ENCODE assay signal across 24 cellular contexts in genomic region chr16:55933038-55933437, GRCh38. TPM values are rescaled to one million over a fixed set of nuclear protein-coding genes. Genes with fewer than 3 reads are reported as not detected.
DNase-seq lines count a peak whose midpoint lies in the region; ATAC-seq, FAIRE-seq and TF ChIP-seq lines count a peak whose summit lies in the region.
"Had no signal": no experiment of that assay in that cellular context is flagged by ENCODE, and none has a peak within 500 bp of the region (broad histone marks: within the 10 kb centered on the region; RNA-seq: fewer than 3 reads in every experiment).

No MANE protein-coding gene starts in this region.

- H3K9me1 ChIP-seq in K562 (ENCODE audit: control insufficient read depth, insufficient read depth, low read length) = no peaks in the 10 kb centered on the region

- no peaks in the 10 kb centered on the region for H3K9me3 ChIP-seq in A549
- H3K9me3 ChIP-seq in A673 (ENCODE audit: low read depth, low read length, poor library complexity, severe bottlenecking) = no peaks in the 10 kb centered on the region
- H3K9me3 ChIP-seq in K562 (replicated peaks; ENCODE audit: control insufficient read depth, insufficient read depth, low read depth, low read length) = no peaks in the 10 kb centered on the region; the same call in 1 of the 2 replicates
- no peaks in the 10 kb centered on the region for H3K9me3 ChIP-seq in spleen

- FAIRE-seq in A549 (lab: Jason Lieb, UNC) (no peak), K562 (lab: Jason Lieb, UNC) (no peak)
- FAIRE-seq: A204.1, GM12878, HTR-8/SVneo had no signal

- H3K36me3 ChIP-seq in A673 (ENCODE audit: insufficient read depth, low read length, poor library complexity, severe bottlenecking) = no peaks in the 10 kb centered on the region
- no peaks in the 10 kb centered on the region for H3K36me3 ChIP-seq in K562 (ENCODE audit: control insufficient read depth, insufficient read depth, low read length)
- no peaks in the 10 kb centered on the region for H3K36me3 ChIP-seq in spleen
- H3K36me3 ChIP-seq: BLaER1 had no signal

- H3K4me2 ChIP-seq in A549 = no peak overlapping the region
- no peak overlapping the region for H3K4me2 ChIP-seq in K562 (ENCODE audit: insufficient read depth, low read length)
- H3K4me2 ChIP-seq: BLaER1 had no signal

- TF ChIP-seq POLR2A in A549 (IDR thresholded peaks at IDR 0.05; ENCODE audit: low read length) (no peak), K562 (conservative IDR thresholded peaks at IDR 0.05) (no peak), spleen (IDR thresholded peaks at IDR 0.05) (no peak)

- BruUV-seq in A673 (replicated peaks; lab: Mats Ljungman, UMichigan) = no TSS peak
- BruUV-seq in K562 (replicated peaks; lab: Mats Ljungman, UMichigan) = no TSS peak

- no peaks in the 10 kb centered on the region for H3K36me3 Mint-ChIP-seq in activated T-helper 17 cell treated with anti-CD3 and anti-CD28 coated beads, Interleukin-2, amount 50 U/mL, for 72 hours (ENCODE audit: low read depth)
- H3K36me3 Mint-ChIP-seq: CD14-positive monocyte; CD4-positive, alpha-beta memory T cell; IgD-negative memory B cell had no signal

- H3K9ac ChIP-seq in K562 (ENCODE audit: insufficient read depth in 1 of 2, low read depth in 2 of 2, low read length in 2 of 2) = no peak overlapping the region
- H3K9ac ChIP-seq: BLaER1 had no signal

- in situ Hi-C loops in K562 (cut with MboI) = no loop called here

- no peak overlapping the region for H3K4me3 Mint-ChIP-seq in activated T-helper 17 cell treated with anti-CD3 and anti-CD28 coated beads, Interleukin-2, amount 50 U/mL, for 72 hours
- H3K4me3 Mint-ChIP-seq: CD14-positive monocyte; CD4-positive, alpha-beta memory T cell; HFFc6; IgD-negative memory B cell had no signal

- ATAC-seq in A549 (no peak), K562 (no peak)
- ATAC-seq in activated T-helper 17 cell treated with anti-CD3 and anti-CD28 coated beads, Interleukin-2, amount 50 U/mL, for 72 hours (replicated peaks) = no peak
- ATAC-seq: GM12878, HCT116 had no signal

- peaks cover 3% of the 10 kb centered on the region for H3K9me3 Mint-ChIP-seq in activated T-helper 17 cell treated with anti-CD3 and anti-CD28 coated beads, Interleukin-2, amount 50 U/mL, for 72 hours

- no peak overlapping the region for H3K27ac Mint-ChIP-seq in activated T-helper 17 cell treated with anti-CD3 and anti-CD28 coated beads, Interleukin-2, amount 50 U/mL, for 72 hours
- H3K27ac Mint-ChIP-seq: CD14-positive monocyte, HFFc6, IgD-negative memory B cell had no signal

- H3K79me2 ChIP-seq in K562 (ENCODE audit: control insufficient read depth, insufficient read depth, low read length) = no peaks in the 10 kb centered on the region

- peaks cover 22% of the 10 kb centered on the region for H3K27me3 Mint-ChIP-seq in activated T-helper 17 cell treated with anti-CD3 and anti-CD28 coated beads, Interleukin-2, amount 50 U/mL, for 72 hours

- TF ChIP-seq EP300 in A549 (IDR thresholded peaks at IDR 0.05) (no peak), K562 (IDR thresholded peaks at IDR 0.05; ENCODE audit: low read length) (no peak)

- no peak for TF ChIP-seq RAD21 in A549 (conservative IDR thresholded peaks at IDR 0.05 in 1 of 2, IDR thresholded peaks at IDR 0.05 in 1 of 2)
- no peak for TF ChIP-seq RAD21 in K562 (CRISPR knock-in tag; conservative IDR thresholded peaks at IDR 0.05 in 1 of 2, IDR thresholded peaks at IDR 0.05 in 1 of 2)

- H3K4me3 ChIP-seq in A549 = no peak overlapping the region
- no peak overlapping the region for H3K4me3 ChIP-seq in A673 (ENCODE audit: low read depth, low read length, poor library complexity, severe bottlenecking)
- H3K4me3 ChIP-seq in K562 = no peak overlapping the region
- no peak overlapping the region for H3K4me3 ChIP-seq in spleen
- H3K4me3 ChIP-seq: BLaER1, GM12878 had no signal

- CTCF ChIA-PET in A549 (lab: Yijun Ruan, JAX) (interaction anchor here (4.8 kb wide), 1 partner anchor 11 kb away, joined by 21 read pairs; no protein-coding TSS in a partner anchor), A673 (lab: Charles Lee) (no interaction called here), K562 (lab: Yijun Ruan, JAX; ENCODE audit: low intra/inter-chr PET ratio) (no interaction called here)

- intact Hi-C loops in A673 (cut with micrococcal nuclease; ENCODE audit: unreplicated experiment) (no loop called here), K562 (cut with micrococcal nuclease) (no loop called here), spleen (cut with DNase I; ENCODE audit: low total_unique reads) (no loop called here)

- POLR2A ChIA-PET in A549 (lab: Yijun Ruan, JAX) (no interaction called here), A673 (lab: Charles Lee; ENCODE audit: low non-redundant PET) (no interaction called here), K562 (lab: Yijun Ruan, JAX) (interaction anchor here (0.6 to 0.7 kb wide), 2 partner anchors 182 to 919 kb away, joined by 3 read pairs; no protein-coding TSS in a partner anchor)

- H3K27me3 ChIP-seq in A673 (replicated peaks; ENCODE audit: insufficient read depth, low read depth, low read length, poor library complexity) = peaks cover 4% of the 10 kb centered on the region
- H3K27me3 ChIP-seq in K562 (ENCODE audit: control insufficient read depth in 2 of 2, insufficient read depth in 2 of 2, low read length in 2 of 2) = no peaks in the 10 kb centered on the region
- H3K27me3 ChIP-seq in spleen (replicated peaks in 1 of 7) = peaks cover 0 to 14% (median 0%) of the 10 kb centered on the region in 7 donors
- H3K27me3 ChIP-seq: BLaER1 had no signal

- WGBS in A549 (ENCODE audit: missing lambda C conversion rate) = 4% methylated on average over 3 of the region's 3 CpGs
- WGBS in K562 (ENCODE audit: insufficient coverage, low coverage, missing lambda C conversion rate) = 2% methylated on average over 3 of the region's 3 CpGs
- WGBS in spleen, 5 donors = 69 to 82% (median 74%) methylated on average over 3 of the region's 3 CpGs

- H3K4me1 Mint-ChIP-seq in activated T-helper 17 cell treated with anti-CD3 and anti-CD28 coated beads, Interleukin-2, amount 50 U/mL, for 72 hours = no peaks in the 10 kb centered on the region
- H3K4me1 Mint-ChIP-seq: CD14-positive monocyte; CD4-positive, alpha-beta memory T cell; IgD-negative memory B cell had no signal

- H4K20me1 ChIP-seq in K562 (replicated peaks; ENCODE audit: control insufficient read depth, insufficient read depth, low read length) = no peaks in the 10 kb centered on the region
- H4K20me1 ChIP-seq: BLaER1 had no signal

- H3K4me1 ChIP-seq in A549 (no peaks in the 10 kb centered on the region), A673 (ENCODE audit: insufficient read depth, low read length, poor library complexity, severe bottlenecking) (no peaks in the 10 kb centered on the region), K562 (replicated peaks in 1 of 2; ENCODE audit: control insufficient read depth in 2 of 2, insufficient read depth in 2 of 2, low read length in 2 of 2) (no peaks in the 10 kb centered on the region), spleen (no peaks in the 10 kb centered on the region)
- H3K4me1 ChIP-seq: BLaER1 had no signal

- H2AFZ ChIP-seq in K562 (ENCODE audit: low read depth, low read length) = no peak overlapping the region

- no peak overlapping the region for H3K27ac ChIP-seq in A549
- H3K27ac ChIP-seq in A673 (ENCODE audit: low read depth, low read length, poor library complexity, severe bottlenecking) = no peak overlapping the region
- H3K27ac ChIP-seq in K562 (ENCODE audit: extremely low read depth, low read depth, low read length) = no peak overlapping the region
- no peak overlapping the region for H3K27ac ChIP-seq in spleen
- H3K27ac ChIP-seq: BLaER1, HL-60 had no signal

- TF ChIP-seq CTCF in A549 (IDR thresholded peaks at IDR 0.05) = no peak
- no peak for TF ChIP-seq CTCF in A673 (conservative IDR thresholded peaks at IDR 0.05; ENCODE audit: low read depth, low read length)
- TF ChIP-seq CTCF in K562 (IDR thresholded peaks at IDR 0.05 in 2 of 3, conservative IDR thresholded peaks at IDR 0.05 in 1 of 3; ENCODE audit: insufficient read depth in 2 of 3, low read depth in 1 of 3, low read length in 3 of 3) = no peak
- TF ChIP-seq CTCF in spleen (IDR thresholded peaks at IDR 0.05 in 8 of 11, conservative IDR thresholded peaks at IDR 0.05 in 3 of 11) = no peak

- DNase-seq in A549 (ENCODE audit: low read depth in 1 of 2, low spot score in 1 of 2) (peak in 1 of 2 experiments; percentile 10), A673 (ENCODE audit: low spot score) (peak; percentile 6), NAMALWA (ENCODE audit: low spot score) (peak; percentile 68), K562 (ENCODE audit: extremely low read depth in 1 of 4, low spot score in 3 of 4) (peak in 3 of 4 experiments; percentile 3 to 42 (median 28)), spleen (no peak), NCI-H146 (lab: John Stamatoyannopoulos, UW) (no peak), superior temporal gyrus (ENCODE audit: extremely low spot score) (no peak)
- DNase-seq: Calu3; CD4-positive, alpha-beta memory T cell; DMS79 treated with DMSO at 0.1 percent for 48 hours; GF-D8; GOT3; H7; HFFc6 had no signal

RNA-seq across cellular contexts. Expression of gene CES5A, which starts 57.9 kb away (rescaled TPM):
- polyA plus RNA-seq in A549 (2011; rRNA removed) (not detected in 2 replicates), A549 (2017; fragmentation: RNase III; extraction: RNeasy Plus Mini Kit Qiagen cat#74134 plus additional on column Dnase treatment) (not detected in 3 replicates), K562 (2011; rRNA removed) (not detected in 2 replicates), K562 (2014; fragmentation: Illumina TruSeq; extraction: Trizol) (0.16 and 0.25 TPM in 2 replicates), K562 (2014; fragmentation: Nextera tagmentation; extraction: Ambion mirVana) (under 1 TPM; 0.15 to 0.17 TPM), K562 (2014; rRNA removed) (0.09 and 0.22 TPM in 2 replicates), spleen (under 1 TPM in 1 of 3 donors, not detected in 2; 0.03 TPM)
- not detected in 2 replicates for polyA plus RNA-seq in A549 (2012; cell fraction: cytosol; rRNA removed)
- not detected in 2 replicates for polyA plus RNA-seq in A549 (2012; cell fraction: nucleus; rRNA removed)
- not detected in 2 replicates for polyA minus RNA-seq in A549 (2011; rRNA and poly(A)+ RNA removed)
- total RNA-seq in A673 (2021) (not detected in 2 replicates), K562 (2014; rRNA removed) (not detected in 2 replicates), K562 (2014; rRNA removed; fragmentation: Illumina TruSeq; extraction: Trizol) (0.19 TPM in 1 of 2 replicates, not detected in the other), K562 (2015; rRNA removed; fragmentation: Illumina TruSeq; extraction: Trizol) (not detected in 2 replicates), K562 (2021) (0.07 and 0.29 TPM in 2 replicates), spleen (not detected)
- total RNA-seq in K562 (2011; cell fraction: chromatin; rRNA removed; ENCODE audit: low replicate concordance) = not detected in 2 replicates
- total RNA-seq in K562 (2011; cell fraction: nucleolus; rRNA removed) = not detected in 2 replicates
- not detected in 2 replicates for total RNA-seq in K562 (2011; cell fraction: nucleoplasm; rRNA removed)
- not detected in 2 replicates for polyA plus RNA-seq in K562 (2011; cell fraction: cytosol; rRNA removed)
- not detected in 2 replicates for polyA plus RNA-seq in K562 (2011; cell fraction: nucleus; rRNA removed)
- polyA plus RNA-seq in K562 (2012) = 0.12 and 1.9 TPM in 2 replicates
- not detected in 2 replicates for polyA minus RNA-seq in K562 (2011; rRNA and poly(A)+ RNA removed)
- polyA minus RNA-seq in K562 (2011; cell fraction: cytosol; rRNA and poly(A)+ RNA removed) = not detected in 2 replicates
- not detected in 2 replicates for polyA minus RNA-seq in K562 (2011; cell fraction: nucleus; rRNA and poly(A)+ RNA removed)
- total RNA-seq in activated T-helper 17 cell treated with anti-CD3 and anti-CD28 coated beads, Interleukin-2, amount 50 U/mL, for 72 hours = not detected
- total RNA-seq: Calu3; CD4-positive, alpha-beta memory T cell; GM12878; H7; HFFc6 had no signal
- polyA plus RNA-seq: AG04450; CD14-positive monocyte; CD4-positive, alpha-beta memory T cell; IgD-negative memory B cell had no signal

Comparison
In these comparisons a context has a peak if more than half of its experiments do, and no peak if none do; other contexts are left out.
1. DNase-seq: peak in A673 (single experiment), NAMALWA (single experiment) and K562 (3 of 4); none in spleen (single experiment), NCI-H146 (single experiment) and superior temporal gyrus (single experiment).
2. Of the 35 proteins assayed by ChIP-seq in both K562 and A549: peak only in K562: none; only in A549: none; in both: USF2; in neither: 34.